In genomic region chr14:34930591-34931069, GRCh38 we compare ENCODE assay signal across 10 cellular contexts. TPM values are rescaled to one million over a fixed set of nuclear protein-coding genes. Genes with fewer than 3 reads are reported as not detected.
DNase-seq lines count a peak whose midpoint lies in the region; ATAC-seq, FAIRE-seq and TF ChIP-seq lines count a peak whose summit lies in the region.
"Had no signal": no experiment of that assay in that cellular context is flagged by ENCODE, and none has a peak within 500 bp of the region (broad histone marks: within the 10 kb centered on the region; RNA-seq: fewer than 3 reads in every experiment).

No MANE protein-coding gene starts in this region.

- in situ Hi-C loops in transverse colon (cut with MboI; ENCODE audit: low pct_ligation_motif_present in 1 of 4, low pct_unique_long_range_greater_than_20kb in 1 of 4, low sequenced_read_pairs in 3 of 4), result no loop called here

- no peak overlapping the region for H3K4me3 ChIP-seq in transverse colon
- H3K4me3 ChIP-seq: coronary artery, SK-N-MC had no signal

- no peaks in the 10 kb centered on the region for H3K27me3 ChIP-seq in transverse colon

- no peaks in the 10 kb centered on the region for H3K9me3 ChIP-seq in transverse colon

- intact Hi-C loops in transverse colon (cut with DNase I; ENCODE audit: low total_unique reads), result no loop called here

- TF ChIP-seq POLR2A in transverse colon (IDR thresholded peaks at IDR 0.05), result no peak
- no peak for TF ChIP-seq POLR2A in H54 (IDR thresholded peaks at IDR 0.05; ENCODE audit: low read depth, low read length)

- DNase-seq in stimulated activated CD4-positive, alpha-beta T cell treated with anti-CD3 and anti-CD28 coated beads, Interleukin-2, amount 100 ng/mL, for 4 hours (ENCODE audit: low read depth), result peak; percentile 13
- no peak for DNase-seq in stimulated activated CD4-positive, alpha-beta T cell treated with anti-CD3 and anti-CD28 coated beads, Interleukin-4, amount 100 ng/mL, for 1 hour
- DNase-seq in transverse colon (no peak), H54 (ENCODE audit: insufficient read length, low spot score) (no peak), EL (no peak), NCI-H2196 treated with DMSO at 0.1 percent for 48 hours (lab: John Stamatoyannopoulos, UW; ENCODE audit: unreplicated experiment) (no peak)

- peak overlapping the region; percentile 59 to 65 (median 63) for H3K27ac ChIP-seq in transverse colon
- H3K27ac ChIP-seq: coronary artery, SK-N-MC had no signal

- no peaks in the 10 kb centered on the region for H3K36me3 ChIP-seq in transverse colon

- no peak for TF ChIP-seq EP300 in transverse colon (IDR thresholded peaks at IDR 0.05; ENCODE audit: low read depth)

- H3K9me3 Mint-ChIP-seq in activated naive CD4-positive, alpha-beta T cell treated with anti-CD3 and anti-CD28 coated beads, Interleukin-2, amount 50 U/mL, for 24 hours, result peaks cover 5% of the 10 kb centered on the region

- peaks cover 0 to 22% (median 3%) of the 10 kb centered on the region in 4 donors for H3K4me1 ChIP-seq in transverse colon

- peak overlapping the region; percentile 75 for H3K4me3 Mint-ChIP-seq in activated naive CD4-positive, alpha-beta T cell treated with anti-CD3 and anti-CD28 coated beads, Interleukin-2, amount 50 U/mL, for 24 hours

- no peak for FAIRE-seq in H54 (lab: Jason Lieb, UNC)

- H3K27ac Mint-ChIP-seq in activated naive CD4-positive, alpha-beta T cell treated with anti-CD3 and anti-CD28 coated beads, Interleukin-2, amount 50 U/mL, for 24 hours, result peak overlapping the region; percentile 98

- H3K4me1 Mint-ChIP-seq in activated naive CD4-positive, alpha-beta T cell treated with anti-CD3 and anti-CD28 coated beads, Interleukin-2, amount 50 U/mL, for 24 hours, result peaks cover 42% of the 10 kb centered on the region

- ATAC-seq in HG02938 (IDR thresholded peaks at IDR 0.05; ENCODE audit: unreplicated experiment), result peak; percentile 61

- peaks cover 2% of the 10 kb centered on the region for H3K36me3 Mint-ChIP-seq in activated naive CD4-positive, alpha-beta T cell treated with anti-CD3 and anti-CD28 coated beads, Interleukin-2, amount 50 U/mL, for 24 hours

- no peaks in the 10 kb centered on the region for H3K27me3 Mint-ChIP-seq in activated naive CD4-positive, alpha-beta T cell treated with anti-CD3 and anti-CD28 coated beads, Interleukin-2, amount 50 U/mL, for 24 hours

- no peak for TF ChIP-seq CTCF in transverse colon (IDR thresholded peaks at IDR 0.05)

- 32 to 51% methylated on average over 4 of the region's 4 CpGs for WGBS in transverse colon (ENCODE audit: low coverage in 1 of 2), 2 donors

RNA-seq across cellular contexts. Expression of gene SRP54, which starts 52.2 kb away (rescaled TPM):
- 10 to 100 TPM; 14.7 to 63.4 (median 35.2) TPM for total RNA-seq in transverse colon

RNA-seq across cellular contexts. Expression of gene BAZ1A, which starts 55.5 kb away (rescaled TPM):
- 10 to 100 TPM; 25.8 to 48.1 (median 41.0) TPM for total RNA-seq in transverse colon
